In genomic region chr17:3846739-3847670, GRCh38 we compare ENCODE assay signal across 7 cellular contexts. TPM values are rescaled to one million over a fixed set of nuclear protein-coding genes. Genes with fewer than 3 reads are reported as not detected.
DNase-seq lines count a peak whose midpoint lies in the region; ATAC-seq and TF ChIP-seq lines count a peak whose summit lies in the region.

No MANE protein-coding gene starts in this region.

- no peak for ATAC-seq in HG02970 (IDR thresholded peaks at IDR 0.05; ENCODE audit: low FRiP score, unreplicated experiment)
- ATAC-seq in upper lobe of right lung, result no peak

- TF ChIP-seq POLR2A in esophagus muscularis mucosa (IDR thresholded peaks at IDR 0.05; ENCODE audit: low read depth), result no peak

- no peak for TF ChIP-seq EP300 in esophagus muscularis mucosa (IDR thresholded peaks at IDR 0.05)

- in situ Hi-C loops in GM23248 (cut with MboI), result no loop called here

- intact Hi-C loops in esophagus muscularis mucosa (cut with DNase I), result no loop called here
- intact Hi-C loops in posterior vena cava (cut with DNase I), result loop anchor here in 1 of 2 donors (10.0 kb wide), 1 partner anchor 112 kb away; no protein-coding TSS in a partner anchor
- intact Hi-C loops in upper lobe of right lung (cut with DNase I), result no loop called here

- 86 to 88% methylated on average over 17 of the region's 17 CpGs for WGBS in GM23248 (ENCODE audit: low coverage in 1 of 2, low lambda C conversion rate in 2 of 2, missing lambda C conversion rate in 2 of 2), 2 experiments
- 92% methylated on average over 17 of the region's 17 CpGs for WGBS in esophagus muscularis mucosa

- peaks cover 6% of the 10 kb centered on the region; the same call in 1 of the 2 replicates for H3K4me1 ChIP-seq in GM23248 (ENCODE audit: insufficient read depth)
- H3K4me1 ChIP-seq in OCI-LY3 (ENCODE audit: low read length), result peaks cover 8% of the 10 kb centered on the region
- H3K4me1 ChIP-seq in esophagus muscularis mucosa, result peaks cover 19 to 25% (median 24%) of the 10 kb centered on the region in 4 donors
- peaks cover 19% of the 10 kb centered on the region for H3K4me1 ChIP-seq in upper lobe of right lung

- TF ChIP-seq CTCF in OCI-LY3 (IDR thresholded peaks at IDR 0.05; ENCODE audit: low read depth, low read length), result no peak
- no peak for TF ChIP-seq CTCF in esophagus muscularis mucosa (IDR thresholded peaks at IDR 0.05)
- no peak for TF ChIP-seq CTCF in upper lobe of right lung (IDR thresholded peaks at IDR 0.05)

- H3F3A ChIP-seq in GM23248 (ENCODE audit: insufficient read depth), result no peaks in the 10 kb centered on the region; the same call in 1 of the 2 replicates

- H3K79me2 ChIP-seq in GM23248 (ENCODE audit: insufficient read depth) (peaks cover 40% of the 10 kb centered on the region), OCI-LY3 (ENCODE audit: low read length) (peaks cover 29% of the 10 kb centered on the region)

- peak overlapping the region; percentile 99; the same call in 1 of the 2 replicates for H3K4me3 ChIP-seq in GM23248
- H3K4me3 ChIP-seq in OCI-LY3 (ENCODE audit: low read length), result peak overlapping the region; percentile 68
- peak overlapping the region in 3 of 4 donors; percentile 80 to 94 (median 84) for H3K4me3 ChIP-seq in esophagus muscularis mucosa
- H3K4me3 ChIP-seq in upper lobe of right lung, result no peak overlapping the region

- H3K4me2 ChIP-seq in GM23248 (ENCODE audit: unreplicated experiment), result peak overlapping the region; percentile 70
- peak overlapping the region; percentile 69 for H3K4me2 ChIP-seq in OCI-LY3 (ENCODE audit: low read length)

- no peaks in the 10 kb centered on the region for H4K20me1 ChIP-seq in GM23248 (ENCODE audit: insufficient read depth)
- H4K20me1 ChIP-seq in OCI-LY3 (ENCODE audit: insufficient read depth, low read length), result 0 out of 2 replicates have a peak, but pooled peaks cover 8% of the 10 kb centered on the region

- H3K9ac ChIP-seq in GM23248 (no peak overlapping the region), OCI-LY3 (ENCODE audit: low read length) (0 out of 2 replicates have a peak overlapping the region, but pooled peaks have one; percentile 29)

- no peak overlapping the region for H3K27ac ChIP-seq in GM23248
- H3K27ac ChIP-seq in OCI-LY3 (ENCODE audit: low read length), result no peak overlapping the region
- no peak overlapping the region for H3K27ac ChIP-seq in esophagus muscularis mucosa (replicated peaks in 1 of 4)
- H3K27ac ChIP-seq in upper lobe of right lung, result no peak overlapping the region

- H3K27me3 ChIP-seq in GM23248 (replicated peaks; ENCODE audit: insufficient read depth) (no peaks in the 10 kb centered on the region), OCI-LY3 (ENCODE audit: low read depth, low read length) (no peaks in the 10 kb centered on the region), esophagus muscularis mucosa (no peaks in the 10 kb centered on the region), upper lobe of right lung (no peaks in the 10 kb centered on the region)

- DNase-seq in GM23248 (no peak), esophagus muscularis mucosa (ENCODE audit: extremely low spot score) (no peak), posterior vena cava (ENCODE audit: low spot score) (peak; percentile 50), upper lobe of right lung (no peak), AG08395 (ENCODE audit: low spot score) (no peak)

- H3K9me3 ChIP-seq in GM23248 (ENCODE audit: low read depth) (no peaks in the 10 kb centered on the region), OCI-LY3 (ENCODE audit: insufficient read depth, low read length) (no peaks in the 10 kb centered on the region), esophagus muscularis mucosa (no peaks in the 10 kb centered on the region), upper lobe of right lung (no peaks in the 10 kb centered on the region)

- no peaks in the 10 kb centered on the region for H3K9me2 ChIP-seq in GM23248 (ENCODE audit: insufficient read depth)

- H2AFZ ChIP-seq in GM23248 (peak overlapping the region; percentile 72), OCI-LY3 (ENCODE audit: low read depth, low read length) (peak overlapping the region; percentile 88)

- H3K36me3 ChIP-seq in GM23248 (ENCODE audit: low read depth) (peaks cover 19% of the 10 kb centered on the region; the same call in 1 of the 2 replicates), OCI-LY3 (replicated peaks; ENCODE audit: low read depth, low read length) (no peaks in the 10 kb centered on the region), esophagus muscularis mucosa (peaks cover 3 to 25% (median 13%) of the 10 kb centered on the region in 4 donors), upper lobe of right lung (peaks cover 10% of the 10 kb centered on the region)

RNA-seq across cellular contexts. Expression of gene NCBP3, which starts 1.0 kb away (rescaled TPM):
- 16.6 and 25.3 TPM in 2 replicates for total RNA-seq in GM23248 (2014; rRNA removed; shearing (Covaris generic))
- 19.6 and 20.1 TPM in 2 replicates for polyA plus RNA-seq in GM23248 (2016; fragmentation: Nextera tagmentation; extraction: Ambion mirVana)
- 10 to 100 TPM; 15.0 to 33.9 (median 21.9) TPM for total RNA-seq in esophagus muscularis mucosa
- total RNA-seq in posterior vena cava, result 10 to 100 TPM; 22.3 to 22.8 TPM
- 34.9 TPM for total RNA-seq in upper lobe of right lung

RNA-seq across cellular contexts. Expression of gene CAMKK1, which starts 45.8 kb away (rescaled TPM):
- 4.5 and 5.1 TPM in 2 replicates for total RNA-seq in GM23248 (2014; rRNA removed; shearing (Covaris generic))
- polyA plus RNA-seq in GM23248 (2016; fragmentation: Nextera tagmentation; extraction: Ambion mirVana), result 4.0 and 4.1 TPM in 2 replicates
- total RNA-seq in esophagus muscularis mucosa (1 to 10 TPM; 2.9 to 8.8 (median 4.4) TPM), posterior vena cava (10 to 100 TPM in 1 of 2 donors, 1 to 10 TPM in 1; 7.1 to 11.8 TPM), upper lobe of right lung (10.1 TPM)

RNA-seq across cellular contexts. Expression of gene ITGAE, which starts 46.0 kb away (rescaled TPM):
- total RNA-seq in GM23248 (2014; rRNA removed; shearing (Covaris generic)), result 11.8 and 23.3 TPM in 2 replicates
- polyA plus RNA-seq in GM23248 (2016; fragmentation: Nextera tagmentation; extraction: Ambion mirVana), result 80.3 and 83.6 TPM in 2 replicates
- total RNA-seq in esophagus muscularis mucosa (10 to 100 TPM; 16.1 to 29.5 (median 21.4) TPM), posterior vena cava (10 to 100 TPM; 18.2 to 25.6 TPM), upper lobe of right lung (24.2 TPM)
